ENCODE assay signal across 8 cellular contexts in the genomic region with DNA sequence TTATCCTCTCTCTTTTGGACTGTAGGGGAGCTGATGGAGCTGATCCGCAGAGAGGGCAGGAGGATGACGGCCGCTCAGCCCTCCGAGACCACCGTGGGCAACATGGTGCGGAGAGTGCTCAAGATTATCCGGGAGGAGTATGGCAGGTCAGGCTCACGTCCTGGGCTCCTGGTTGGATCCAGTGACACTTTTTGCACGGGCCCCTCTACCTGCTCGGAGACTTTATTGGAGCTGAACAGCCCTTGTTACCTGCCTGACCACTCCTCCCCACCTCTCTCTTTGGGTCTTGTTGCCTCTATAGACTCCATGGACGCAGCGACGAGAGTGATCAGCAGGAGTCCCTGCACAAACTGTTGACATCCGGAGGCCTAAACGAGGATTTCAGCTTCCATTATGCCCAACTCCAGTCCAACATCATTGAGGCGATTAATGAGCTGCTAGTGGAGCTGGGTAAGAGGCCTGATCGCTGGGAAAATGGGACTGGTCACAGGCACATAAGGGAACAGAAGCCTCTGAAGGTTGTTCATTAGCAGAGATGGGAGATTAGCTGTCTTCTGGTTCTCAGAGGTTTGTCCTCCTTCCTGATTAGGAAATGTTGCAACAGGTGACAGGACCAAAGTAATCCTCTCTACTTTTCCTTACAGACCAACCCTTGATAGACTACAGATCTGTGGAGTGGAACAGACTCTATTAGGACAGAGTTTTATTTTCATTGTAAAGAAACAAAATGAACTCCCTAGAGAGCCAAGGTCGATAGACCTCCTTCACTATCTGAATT. TPM values are rescaled to one million over a fixed set of nuclear protein-coding genes. Genes with fewer than 3 reads are reported as not detected.
DNase-seq lines count a peak whose midpoint lies in the region; ATAC-seq and TF ChIP-seq lines count a peak whose summit lies in the region.

No MANE protein-coding gene starts in this region.

- H2BK12ac ChIP-seq in neuronal stem cell (ENCODE audit: low read length): no peak overlapping the region

- no peaks in the 10 kb centered on the region for H3F3A ChIP-seq in PC-3 (ENCODE audit: low read length, unreplicated experiment)

- H3K9me2 ChIP-seq in PC-3 (replicated peaks; ENCODE audit: low read length): no peaks in the 10 kb centered on the region

- H2AK5ac ChIP-seq in neuronal stem cell (ENCODE audit: low read depth, low read length): no peak overlapping the region

- peaks cover 31% of the 10 kb centered on the region for H3K79me2 ChIP-seq in PC-3 (ENCODE audit: low read length)

- no peak overlapping the region for H3K4ac ChIP-seq in neuronal stem cell (ENCODE audit: low read length)

- no peak overlapping the region for H2BK5ac ChIP-seq in neuronal stem cell (ENCODE audit: low read length)

- POLR2A ChIA-PET in PC-3 (lab: Charles Lee; ENCODE audit: unreplicated experiment): no interaction called here

- H3K4me3 ChIP-seq in GM08714 (ENCODE audit: low read length) (peak overlapping the region; percentile 78), PC-3 (ENCODE audit: low read length) (peak overlapping the region; percentile 89), endocrine pancreas (ENCODE audit: control insufficient read depth, insufficient read depth, low read length) (peak overlapping the region; percentile 73), neuronal stem cell (ENCODE audit: low read length in 2 of 2) (peak overlapping the region; percentile 84 to 93)

- H3K9ac ChIP-seq in PC-3 (ENCODE audit: low read length) (peak overlapping the region; percentile 86), endocrine pancreas (ENCODE audit: control insufficient read depth, insufficient read depth, low read length) (peak overlapping the region; percentile 65), neuronal stem cell (ENCODE audit: low read depth, low read length, poor library complexity) (peak overlapping the region; percentile 91)

- no peak overlapping the region for H2BK120ac ChIP-seq in neuronal stem cell (ENCODE audit: low read depth, low read length)

- peak overlapping the region; percentile 59 for H3K23ac ChIP-seq in neuronal stem cell (ENCODE audit: low read depth, low read length, poor library complexity)

- H4K20me1 ChIP-seq in PC-3 (ENCODE audit: low read length): 0 out of 2 replicates have a peak, but pooled peaks cover 3% of the 10 kb centered on the region

- intact Hi-C loops in PC-3 (cut with micrococcal nuclease): loop anchor here (2.0 to 5.0 kb wide), 2 partner anchors 57 to 59 kb away; partner anchors contain the start of gene ACYP1

- no peak overlapping the region for H4K91ac ChIP-seq in neuronal stem cell (ENCODE audit: low read depth, low read length, poor library complexity)

- no peak for TF ChIP-seq CTCF in PC-3 (conservative IDR thresholded peaks at IDR 0.05; ENCODE audit: low read depth, low read length)

- H3K4me2 ChIP-seq in PC-3 (ENCODE audit: low read length): peak overlapping the region; percentile 94
- peak overlapping the region; percentile 80 for H3K4me2 ChIP-seq in neuronal stem cell (ENCODE audit: insufficient read depth, low read length, poor library complexity, severe bottlenecking)

- no CpG with 5 or more reads among the region's 18 CpGs for WGBS in neuronal stem cell (ENCODE audit: extremely low coverage in 2 of 2, insufficient read length in 2 of 2, insufficient replicate concordance in 1 of 2), 2 donors

- no peak overlapping the region for H4K8ac ChIP-seq in neuronal stem cell (ENCODE audit: low read depth, low read length)

- H3K18ac ChIP-seq in neuronal stem cell (ENCODE audit: low read length): peak overlapping the region; percentile 95

- H3K27me3 ChIP-seq in PC-3 (ENCODE audit: low read length) (no peaks in the 10 kb centered on the region), endocrine pancreas (ENCODE audit: control insufficient read depth, insufficient read depth, low read length) (no peaks in the 10 kb centered on the region), neuronal stem cell (ENCODE audit: control insufficient read depth in 3 of 3, insufficient read depth in 3 of 3, low read depth in 1 of 3, low read length in 3 of 3) (no peaks in the 10 kb centered on the region)

- H3K14ac ChIP-seq in neuronal stem cell (ENCODE audit: low read length): no peak overlapping the region

- BruUV-seq in PC-3 (replicated peaks; lab: Mats Ljungman, UMichigan): TSS peak; percentile 73

- peaks cover 29% of the 10 kb centered on the region for H3K36me3 ChIP-seq in PC-3 (ENCODE audit: low read depth, low read length)
- H3K36me3 ChIP-seq in endocrine pancreas (ENCODE audit: control insufficient read depth, insufficient read depth, low read length): peaks cover 2% of the 10 kb centered on the region
- peaks cover 15 to 45% of the 10 kb centered on the region in 2 donors for H3K36me3 ChIP-seq in neuronal stem cell (replicated peaks in 1 of 2; ENCODE audit: control insufficient read depth in 2 of 2, insufficient read depth in 2 of 2, low read length in 2 of 2)

- H3K4me1 ChIP-seq in PC-3 (ENCODE audit: insufficient read depth, low read length) (peaks cover 28% of the 10 kb centered on the region), endocrine pancreas (ENCODE audit: control insufficient read depth, insufficient read depth, low read length) (peaks cover 6% of the 10 kb centered on the region), neuronal stem cell (ENCODE audit: control insufficient read depth in 2 of 2, insufficient read depth in 1 of 2, low read depth in 1 of 2, low read length in 2 of 2) (peaks cover 4 to 6% of the 10 kb centered on the region in 2 donors)

- CTCF ChIA-PET in PC-3 (lab: Charles Lee): no interaction called here

- no peaks in the 10 kb centered on the region for H3K9me3 ChIP-seq in PC-3 (ENCODE audit: low read length)
- no peaks in the 10 kb centered on the region for H3K9me3 ChIP-seq in endocrine pancreas (ENCODE audit: control insufficient read depth, low read length)
- H3K9me3 ChIP-seq in neuronal stem cell (replicated peaks in 1 of 2; ENCODE audit: control insufficient read depth in 2 of 2, insufficient read depth in 1 of 2, low read depth in 1 of 2, low read length in 2 of 2): peaks cover 0 to 2% of the 10 kb centered on the region in 2 donors

- no peak overlapping the region for H2BK15ac ChIP-seq in neuronal stem cell (ENCODE audit: low read length)

- H2AFZ ChIP-seq in PC-3 (ENCODE audit: low read length) (peak overlapping the region; percentile 94), neuronal stem cell (ENCODE audit: low read length) (peak overlapping the region; percentile 83)

- H3K27ac ChIP-seq in PC-3 (ENCODE audit: low read length) (0 out of 2 replicates have a peak overlapping the region, but pooled peaks have one; percentile 3), neuronal stem cell (replicated peaks; ENCODE audit: low read length) (no peak overlapping the region)

- H3K79me1 ChIP-seq in neuronal stem cell (ENCODE audit: low read depth, low read length): peaks cover 8% of the 10 kb centered on the region

- DNase-seq in PC-3 (no peak), neuronal stem cell (ENCODE audit: low spot score) (no peak), SIG-M5 treated with dmso at 0.1 percent for 504 hours (lab: John Stamatoyannopoulos, UW; ENCODE audit: unreplicated experiment) (no peak), SKM-1 treated with dmso at 0.1 percent for 144 hours (lab: John Stamatoyannopoulos, UW; ENCODE audit: unreplicated experiment) (no peak), COLO829 (ENCODE audit: low spot score) (no peak)
- DNase-seq in activated effector memory CD4-positive, alpha-beta T cell treated with Interleukin-2 at 50 U/mL for 16 hours: no peak

- ATAC-seq in PC-3: peak; percentile 3

RNA-seq across cellular contexts. Expression of gene EIF2B2, which starts 0.7 kb away (rescaled TPM):
- 96.8 and 113 TPM in 2 replicates for total RNA-seq in PC-3 (2014; rRNA removed)
- 27.5 TPM for polyA plus RNA-seq in neuronal stem cell (2013, experiment 1 of 2)
- 27.3 TPM for polyA plus RNA-seq in neuronal stem cell (2013, experiment 2 of 2)

RNA-seq across cellular contexts. Expression of gene MLH3, which starts 47.8 kb away (rescaled TPM):
- 7.9 and 13.2 TPM in 2 replicates for total RNA-seq in PC-3 (2014; rRNA removed)
- 7.5 TPM for polyA plus RNA-seq in neuronal stem cell (2013, experiment 1 of 2)
- 6.7 TPM for polyA plus RNA-seq in neuronal stem cell (2013, experiment 2 of 2)

RNA-seq across cellular contexts. Expression of gene PGF, which starts 48.0 kb away (rescaled TPM):
- 0.26 and 1.5 TPM in 2 replicates for total RNA-seq in PC-3 (2014; rRNA removed)
- polyA plus RNA-seq in neuronal stem cell (2013, experiment 1 of 2): 0.53 TPM
- 0.69 TPM for polyA plus RNA-seq in neuronal stem cell (2013, experiment 2 of 2)
